Comparison of ENCODE assay signal across 12 cellular contexts in the genomic region with DNA sequence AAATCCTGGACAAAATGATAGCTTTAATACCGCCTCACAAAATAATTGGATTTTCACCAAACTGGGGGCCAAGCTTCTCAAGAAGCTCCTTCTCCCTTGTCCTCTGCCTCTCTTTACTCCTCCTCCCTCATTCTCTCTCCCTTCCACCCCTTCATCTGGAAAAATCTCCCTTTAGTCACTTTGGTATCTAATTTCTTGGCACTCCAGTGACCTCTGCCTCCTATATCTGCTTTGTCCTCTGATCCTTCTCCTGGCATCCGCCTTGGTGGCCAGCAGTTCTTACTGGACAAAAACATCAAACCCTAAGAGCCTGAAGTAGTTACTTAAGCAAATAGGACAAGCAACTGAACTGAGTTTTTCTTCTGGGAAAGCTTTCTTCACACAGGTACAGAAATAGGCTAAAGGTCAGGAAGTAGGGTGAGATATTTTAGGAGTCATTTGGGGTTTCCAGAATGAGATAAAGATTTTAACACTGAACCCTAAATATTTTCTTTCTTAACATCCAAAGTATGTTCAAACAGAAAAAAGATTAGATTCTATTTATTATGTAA.
DNase-seq lines count a peak whose midpoint lies in the region; ATAC-seq and TF ChIP-seq lines count a peak whose summit lies in the region.
"Had no signal": no experiment of that assay in that cellular context is flagged by ENCODE, and none has a peak within 500 bp of the region (broad histone marks: within the 10 kb centered on the region; RNA-seq: fewer than 3 reads in every experiment).

No MANE protein-coding gene starts in this region.

- CTCF ChIA-PET in CD4-positive, alpha-beta T cell (lab: Charles Lee), result interaction anchor here (0.8 kb wide), 1 partner anchor 10 kb away, joined by 3 read pairs; no protein-coding TSS in a partner anchor

- no peaks in the 10 kb centered on the region for H3K27me3 ChIP-seq in CD4-positive, alpha-beta T cell (ENCODE audit: control insufficient read depth, insufficient read depth, low read length)
- H3K27me3 ChIP-seq in breast epithelium (no peaks in the 10 kb centered on the region), osteoblast (ENCODE audit: insufficient read depth, low read length) (no peaks in the 10 kb centered on the region)

- peak overlapping the region; percentile 42 for H2AFZ ChIP-seq in osteoblast (ENCODE audit: low read length)

- no peak for TF ChIP-seq CTCF in CD4-positive, alpha-beta T cell (IDR thresholded peaks at IDR 0.05)
- TF ChIP-seq CTCF in breast epithelium (IDR thresholded peaks at IDR 0.05) (no peak), osteoblast (IDR thresholded peaks at IDR 0.05; ENCODE audit: extremely low read depth, low read depth, low read length) (no peak), lower leg skin (IDR thresholded peaks at IDR 0.05) (no peak)

- no peak for ATAC-seq in CD4-positive, alpha-beta T cell (ENCODE audit: poor library complexity)
- ATAC-seq in GM19328 (IDR thresholded peaks at IDR 0.05; ENCODE audit: unreplicated experiment), result no peak

- H3K36me3 ChIP-seq in breast epithelium, result no peaks in the 10 kb centered on the region
- no peaks in the 10 kb centered on the region for H3K36me3 ChIP-seq in osteoblast (ENCODE audit: insufficient read depth, low read length)

- H4K20me1 ChIP-seq in osteoblast (ENCODE audit: insufficient read depth, low read length), result no peaks in the 10 kb centered on the region

- no peaks in the 10 kb centered on the region for H3K9me3 Mint-ChIP-seq in CD4-positive, alpha-beta T cell

- peak overlapping the region; percentile 91 for H3K27ac Mint-ChIP-seq in CD4-positive, alpha-beta T cell

- peaks cover 33% of the 10 kb centered on the region for H3K4me1 Mint-ChIP-seq in CD4-positive, alpha-beta T cell (ENCODE audit: low read depth)

- no peaks in the 10 kb centered on the region for H3K27me3 Mint-ChIP-seq in CD4-positive, alpha-beta T cell

- no peak overlapping the region for H3K4me3 Mint-ChIP-seq in CD4-positive, alpha-beta T cell

- DNase-seq in CD4-positive, alpha-beta T cell, result no peak
- DNase-seq in LHCN-M2 (ENCODE audit: low read depth) (peak; percentile 62), breast epithelium (ENCODE audit: low spot score in 2 of 2) (no peak), osteoblast (ENCODE audit: insufficient read length, low spot score, missing footprints) (no peak), lower leg skin (ENCODE audit: low spot score in 2 of 2) (no peak), HUDEP-2 (lab: John Stamatoyannopoulos, UW; ENCODE audit: unreplicated experiment in 76 of 76) (no peak), HuH-7.5 (ENCODE audit: low spot score) (no peak)
- DNase-seq: amniotic stem cell; DMS79 treated with DMSO at 0.1 percent for 48 hours; stimulated activated CD4-positive, alpha-beta T cell treated with anti-CD3 and anti-CD28 coated beads, Interleukin-2, amount 100 ng/mL, for 48 hours had no signal

- H3K9me3 ChIP-seq in CD4-positive, alpha-beta T cell (ENCODE audit: control insufficient read depth, low read length), result no peaks in the 10 kb centered on the region
- H3K9me3 ChIP-seq in breast epithelium (no peaks in the 10 kb centered on the region), osteoblast (ENCODE audit: low read depth, low read length) (no peaks in the 10 kb centered on the region)

- intact Hi-C loops in CD4-positive, alpha-beta T cell (cut with DNase I, micrococcal nuclease), result no loop called here
- intact Hi-C loops in breast epithelium (cut with DNase I; ENCODE audit: low total_unique reads), result no loop called here
- intact Hi-C loops in lower leg skin (cut with DNase I; ENCODE audit: low total_unique reads), result no loop called here

- no peaks in the 10 kb centered on the region for H3K79me2 ChIP-seq in osteoblast (ENCODE audit: insufficient read depth, low read length)

- H3K4me3 ChIP-seq in breast epithelium (no peak overlapping the region), osteoblast (ENCODE audit: insufficient read depth, low read length) (no peak overlapping the region), lower leg skin (ENCODE audit: low read depth, poor library complexity, severe bottlenecking) (no peak overlapping the region)

- 92 to 96% methylated on average over 2 of the region's 2 CpGs for WGBS in lower leg skin, 2 donors

- no peak overlapping the region for H3K4me2 ChIP-seq in osteoblast (ENCODE audit: insufficient read depth, low read length)

- H3K4me1 ChIP-seq in breast epithelium (peaks cover 0 to 13% of the 10 kb centered on the region in 2 donors), osteoblast (ENCODE audit: insufficient read depth, low read length) (peaks cover 50% of the 10 kb centered on the region)

- POLR2A ChIA-PET in CD4-positive, alpha-beta T cell (lab: Charles Lee), result interaction anchor here (1.5 to 1.7 kb wide), 2 partner anchors 10 to 532 kb away, joined by 5 to 7 read pairs; no protein-coding TSS in a partner anchor

- no peak overlapping the region for H3K27ac ChIP-seq in CD4-positive, alpha-beta T cell (ENCODE audit: low read depth, low read length)
- peak overlapping the region; percentile 77 to 92 for H3K27ac ChIP-seq in breast epithelium
- H3K27ac ChIP-seq in osteoblast (ENCODE audit: low read depth, low read length), result peak overlapping the region; percentile 100
- H3K27ac ChIP-seq: VCaP had no signal

- no peaks in the 10 kb centered on the region for H3K36me3 Mint-ChIP-seq in CD4-positive, alpha-beta T cell (ENCODE audit: low read depth)

- TF ChIP-seq POLR2A in breast epithelium (IDR thresholded peaks at IDR 0.05) (no peak), lower leg skin (IDR thresholded peaks at IDR 0.05) (no peak)
